In genomic region chr16:80198265-80198994, GRCh38 we compare ENCODE assay signal across 12 cellular contexts.
DNase-seq lines count a peak whose midpoint lies in the region; ATAC-seq and TF ChIP-seq lines count a peak whose summit lies in the region.
"Had no signal": no experiment of that assay in that cellular context is flagged by ENCODE, and none has a peak within 500 bp of the region (broad histone marks: within the 10 kb centered on the region; RNA-seq: fewer than 3 reads in every experiment).

No MANE protein-coding gene starts in this region.

- peak overlapping the region; percentile 42; the same call in 1 of the 2 replicates for H3K4me2 ChIP-seq in IMR-90 (ENCODE audit: low read depth, low read length)

- ATAC-seq in IMR-90 (ENCODE audit: low read depth) (peak; percentile 10), HG03378 (IDR thresholded peaks at IDR 0.05; ENCODE audit: unreplicated experiment) (no peak), HG02840 (IDR thresholded peaks at IDR 0.05; ENCODE audit: low FRiP score, unreplicated experiment) (no peak)
- no peak for ATAC-seq in activated naive CD8-positive, alpha-beta T cell treated with anti-CD3 and anti-CD28 coated beads, Interleukin-2, amount 50 U/mL, for 24 hours
- ATAC-seq: natural killer cell had no signal

- H3K36me3 ChIP-seq in IMR-90 (ENCODE audit: control insufficient read depth, insufficient read depth, low read length) (no peaks in the 10 kb centered on the region), brain microvascular endothelial cell (replicated peaks) (no peaks in the 10 kb centered on the region)
- H3K36me3 ChIP-seq: thyroid gland had no signal

- no peak overlapping the region for H2AK9ac ChIP-seq in IMR-90 (replicated peaks; ENCODE audit: low read depth, low read length, poor library complexity)

- no peaks in the 10 kb centered on the region for H3K36me3 Mint-ChIP-seq in nephron (ENCODE audit: low read depth)
- H3K36me3 Mint-ChIP-seq in activated naive CD8-positive, alpha-beta T cell treated with anti-CD3 and anti-CD28 coated beads, Interleukin-2, amount 50 U/mL, for 24 hours (ENCODE audit: low read depth) = no peaks in the 10 kb centered on the region
- H3K36me3 Mint-ChIP-seq: natural killer cell had no signal

- no peak overlapping the region; the same call in 1 of the 2 replicates for H4K5ac ChIP-seq in IMR-90 (ENCODE audit: low read depth, low read length)

- intact Hi-C loops in IMR-90 (cut with micrococcal nuclease) = loop anchor here (1.0 to 10.0 kb wide), 2 partner anchors 24 to 106 kb away; no protein-coding TSS in a partner anchor

- no peaks in the 10 kb centered on the region for H3K9me3 Mint-ChIP-seq in nephron
- no peaks in the 10 kb centered on the region for H3K9me3 Mint-ChIP-seq in activated naive CD8-positive, alpha-beta T cell treated with anti-CD3 and anti-CD28 coated beads, Interleukin-2, amount 50 U/mL, for 24 hours
- H3K9me3 Mint-ChIP-seq: natural killer cell had no signal

- no peak for TF ChIP-seq RAD21 in IMR-90 (IDR thresholded peaks at IDR 0.05; ENCODE audit: low read length)

- H4K91ac ChIP-seq in IMR-90 (ENCODE audit: insufficient read depth, low read depth, low read length) = peak overlapping the region; percentile 67

- peak overlapping the region in 2 of 3 experiments; percentile 39 to 43 for H3K27ac Mint-ChIP-seq in nephron
- no peak overlapping the region for H3K27ac Mint-ChIP-seq in activated naive CD8-positive, alpha-beta T cell treated with anti-CD3 and anti-CD28 coated beads, Interleukin-2, amount 50 U/mL, for 24 hours
- H3K27ac Mint-ChIP-seq: natural killer cell had no signal

- H3K79me1 ChIP-seq in IMR-90 (ENCODE audit: low read depth in 1 of 2, low read length in 2 of 2) = no peaks in the 10 kb centered on the region

- H3K4me3 ChIP-seq in IMR-90 (ENCODE audit: insufficient read depth, low read depth, low read length) (no peak overlapping the region), brain microvascular endothelial cell (ENCODE audit: low read depth, low read length) (no peak overlapping the region)
- H3K4me3 ChIP-seq: thyroid gland had no signal

- no TSS peak for BruUV-seq in IMR-90 (replicated peaks; lab: Mats Ljungman, UMichigan)

- dilution Hi-C loops in IMR-90 (cut with HindIII; ENCODE audit: low sequenced_read_pairs, unreplicated experiment) = no loop called here

- DNase-seq in IMR-90 = peak; percentile 18
- DNase-seq in NCI-H345 (lab: John Stamatoyannopoulos, UW) = peak; percentile 51
- DNase-seq in brain microvascular endothelial cell = no peak
- no peak for DNase-seq in activated naive CD8-positive, alpha-beta T cell treated with anti-CD3 and anti-CD28 coated beads, Interleukin-2, amount 50 U/mL, for 24 hours
- DNase-seq in anterior cingulate cortex (lab: John Stamatoyannopoulos, UW) = no peak
- DNase-seq: activated naive CD4-positive, alpha-beta T cell treated with Interleukin-2 at 50 U/mL for 16 hours; natural killer cell; NCI-H1694; thyroid gland had no signal

- H2BK120ac ChIP-seq in IMR-90 (ENCODE audit: low read depth, low read length) = peak overlapping the region; percentile 66

- H3K4me3 Mint-ChIP-seq in nephron = no peak overlapping the region
- no peak overlapping the region for H3K4me3 Mint-ChIP-seq in activated naive CD8-positive, alpha-beta T cell treated with anti-CD3 and anti-CD28 coated beads, Interleukin-2, amount 50 U/mL, for 24 hours
- H3K4me3 Mint-ChIP-seq: natural killer cell had no signal

- no peak for TF ChIP-seq POLR2A in IMR-90 (IDR thresholded peaks at IDR 0.05; ENCODE audit: low read depth, low read length)

- no peak overlapping the region for H3K9ac ChIP-seq in IMR-90 (ENCODE audit: low read depth, low read length)

- peak overlapping the region; percentile 62; the same call in 1 of the 2 replicates for H2BK20ac ChIP-seq in IMR-90 (ENCODE audit: low read depth, low read length)

- peak overlapping the region; percentile 43 for H3K4ac ChIP-seq in IMR-90 (ENCODE audit: low read depth, low read length)

- H3K14ac ChIP-seq in IMR-90 (replicated peaks; ENCODE audit: low read depth, low read length) = peak overlapping the region; percentile 80

- no peaks in the 10 kb centered on the region for H4K20me1 ChIP-seq in IMR-90 (ENCODE audit: insufficient read depth, low read length)

- H3K9me1 ChIP-seq in IMR-90 (ENCODE audit: insufficient read depth, low read length) = peaks cover 9% of the 10 kb centered on the region; the same call in 1 of the 2 replicates

- CTCF ChIA-PET in IMR-90 (lab: Yijun Ruan, JAX) = no interaction called here

- TF ChIP-seq CTCF in IMR-90 (conservative IDR thresholded peaks at IDR 0.05; ENCODE audit: low read depth, low read length) (no peak), brain microvascular endothelial cell (IDR thresholded peaks at IDR 0.05; ENCODE audit: low read depth, low read length, missing control alignments) (no peak), nephron (IDR thresholded peaks at IDR 0.05; ENCODE audit: unreplicated experiment in 3 of 3) (no peak)

- H3K4me1 Mint-ChIP-seq in nephron = no peaks in the 10 kb centered on the region
- peaks cover 6% of the 10 kb centered on the region for H3K4me1 Mint-ChIP-seq in activated naive CD8-positive, alpha-beta T cell treated with anti-CD3 and anti-CD28 coated beads, Interleukin-2, amount 50 U/mL, for 24 hours
- H3K4me1 Mint-ChIP-seq: natural killer cell had no signal

- H3K56ac ChIP-seq in IMR-90 (ENCODE audit: extremely low read depth, insufficient read depth, low read length) = peak overlapping the region; percentile 36; the same call in 1 of the 2 replicates

- H2BK15ac ChIP-seq in IMR-90 (ENCODE audit: low read depth, low read length) = peak overlapping the region; percentile 66; the same call in 1 of the 3 replicates

- H2AFZ ChIP-seq in IMR-90 (replicated peaks; ENCODE audit: low read length, poor library complexity) = no peak overlapping the region

- H3K9me3 ChIP-seq in IMR-90 (ENCODE audit: control insufficient read depth, insufficient read depth, low read length) = no peaks in the 10 kb centered on the region
- H3K9me3 ChIP-seq: thyroid gland had no signal

- peak overlapping the region; percentile 10 to 47; a peak in 3 of 4 replicates for H4K8ac ChIP-seq in IMR-90 (ENCODE audit: low read depth in 2 of 2, low read length in 2 of 2)

- no peaks in the 10 kb centered on the region for H3K27me3 ChIP-seq in IMR-90 (ENCODE audit: control insufficient read depth, insufficient read depth, low read length)
- H3K27me3 ChIP-seq in brain microvascular endothelial cell (replicated peaks) = no peaks in the 10 kb centered on the region
- H3K27me3 ChIP-seq: thyroid gland had no signal

- peak overlapping the region; percentile 31; the same call in 1 of the 2 replicates for H3K27ac ChIP-seq in IMR-90 (ENCODE audit: insufficient read depth, low read length)
- peak overlapping the region; percentile 84 for H3K27ac ChIP-seq in brain microvascular endothelial cell
- H3K27ac ChIP-seq: thyroid gland had no signal

- H3K4me1 ChIP-seq in IMR-90 (ENCODE audit: control insufficient read depth, insufficient read depth, low read length) = peaks cover 6% of the 10 kb centered on the region
- H3K4me1 ChIP-seq: thyroid gland had no signal

- peak overlapping the region; percentile 63; the same call in 1 of the 2 replicates for H3K18ac ChIP-seq in IMR-90 (ENCODE audit: low read depth, low read length)

- no CpG with 5 or more reads among the region's 5 CpGs for WGBS in IMR-90 (ENCODE audit: extremely low coverage in 2 of 2, insufficient read length in 1 of 2), 2 experiments

- H2BK5ac ChIP-seq in IMR-90 (ENCODE audit: low read depth, low read length, poor library complexity, severe bottlenecking) = peak overlapping the region; percentile 55

- peak overlapping the region; percentile 40; the same call in 1 of the 2 replicates for H3K23ac ChIP-seq in IMR-90 (ENCODE audit: low read depth, low read length)

- POLR2A ChIA-PET in IMR-90 (lab: Charles Lee; ENCODE audit: unreplicated experiment) = no interaction called here

- no peaks in the 10 kb centered on the region for H3K27me3 Mint-ChIP-seq in nephron (ENCODE audit: low read depth)
- peaks cover 4% of the 10 kb centered on the region for H3K27me3 Mint-ChIP-seq in activated naive CD8-positive, alpha-beta T cell treated with anti-CD3 and anti-CD28 coated beads, Interleukin-2, amount 50 U/mL, for 24 hours

- H2AK5ac ChIP-seq in IMR-90 (ENCODE audit: low read depth, low read length) = peak overlapping the region; percentile 72; the same call in 1 of the 2 replicates

- in situ Hi-C loops in IMR-90 (cut with MboI; ENCODE audit: low sequenced_read_pairs) = loop anchor here (25.0 kb wide), 1 partner anchor 1539 kb away; no protein-coding TSS in a partner anchor
- in situ Hi-C loops in brain microvascular endothelial cell (cut with HindIII; ENCODE audit: low pct_ligation_motif_present, low sequenced_read_pairs) = no loop called here

TF ChIP-seq in IMR-90, 13 proteins besides CTCF, POLR2A, EP300 and RAD21 (continues in another document):
- no peak for TF ChIP-seq USF2 (IDR thresholded peaks at IDR 0.05; ENCODE audit: low read depth, low read length)
- no peak for TF ChIP-seq MAFK (IDR thresholded peaks at IDR 0.05; ENCODE audit: low read depth, low read length)
- no peak for TF ChIP-seq FOS (IDR thresholded peaks at IDR 0.05; ENCODE audit: low read depth, low read length)
- TF ChIP-seq CEBPB (IDR thresholded peaks at IDR 0.05; ENCODE audit: low read depth, low read length) = no peak
- no peak for TF ChIP-seq CHD1 (IDR thresholded peaks at IDR 0.05; ENCODE audit: low read depth, low read length)
- no peak for TF ChIP-seq BHLHE40 (IDR thresholded peaks at IDR 0.05; ENCODE audit: low read depth, low read length)
- TF ChIP-seq RFX5 (IDR thresholded peaks at IDR 0.05; ENCODE audit: low read depth, low read length) = no peak
- no peak for TF ChIP-seq MAZ (IDR thresholded peaks at IDR 0.05; ENCODE audit: borderline replicate concordance, low read depth, low read length)
- no peak for TF ChIP-seq ELK1 (IDR thresholded peaks at IDR 0.05; ENCODE audit: borderline replicate concordance, low read depth, low read length)
- TF ChIP-seq SMC3 (IDR thresholded peaks at IDR 0.05; ENCODE audit: low read depth, low read length) = no peak

Comparison
In these comparisons a context has a peak if more than half of its experiments do, and no peak if none do; other contexts are left out.
1. DNase-seq: peak in IMR-90 (single experiment) and NCI-H345 (single experiment); none in brain microvascular endothelial cell (single experiment), activated naive CD8-positive, alpha-beta T cell treated with anti-CD3 and anti-CD28 coated beads, Interleukin-2, amount 50 U/mL, for 24 hours (single experiment) and anterior cingulate cortex (0 of 58).